In genomic region chr19:16627194-16627927, GRCh38 we compare ENCODE assay signal across 1 cellular context.
TF ChIP-seq lines count a peak whose summit lies in the region.

No MANE protein-coding gene starts in this region.

TF ChIP-seq in K562, 482 proteins besides CTCF, POLR2A, EP300 and RAD21 (continued from another document and continues in another):
- no peak for TF ChIP-seq CREB3L1 (IDR thresholded peaks at IDR 0.05; ENCODE audit: borderline replicate concordance, low read depth)
- no peak for TF ChIP-seq PYGO2 (tag; IDR thresholded peaks at IDR 0.05)
- TF ChIP-seq WHSC1 (IDR thresholded peaks at IDR 0.05; ENCODE audit: low read length) = no peak
- TF ChIP-seq ZKSCAN3 (CRISPR knock-in tag; IDR thresholded peaks at IDR 0.05) = no peak
- TF ChIP-seq FOXP4 (CRISPR knock-in tag; IDR thresholded peaks at IDR 0.05; ENCODE audit: borderline replicate concordance) = peak; percentile 69; the same call in 1 of the 2 replicates
- no peak for TF ChIP-seq NFIC (IDR thresholded peaks at IDR 0.05)
- TF ChIP-seq CBFA2T3 (IDR thresholded peaks at IDR 0.05) = no peak
- TF ChIP-seq ZNF23 (CRISPR knock-in tag; IDR thresholded peaks at IDR 0.05) = no peak
- TF ChIP-seq TCF7 (IDR thresholded peaks at IDR 0.05; ENCODE audit: borderline replicate concordance) = no peak
- TF ChIP-seq RBM14 (IDR thresholded peaks at IDR 0.05; ENCODE audit: borderline replicate concordance, insufficient read depth, low read depth, low read length) = no peak
- TF ChIP-seq PATZ1 (CRISPR knock-in tag; IDR thresholded peaks at IDR 0.05; ENCODE audit: borderline replicate concordance) = no peak
- TF ChIP-seq MYBL2 (IDR thresholded peaks at IDR 0.05; ENCODE audit: low read depth) = no peak
- no peak for TF ChIP-seq MYBL2 (CRISPR knock-in tag; IDR thresholded peaks at IDR 0.05; ENCODE audit: borderline replicate concordance)
- peak; percentile 80 for TF ChIP-seq FIP1L1 (IDR thresholded peaks at IDR 0.05; ENCODE audit: low read depth, low read length, poor library complexity, severe bottlenecking)
- TF ChIP-seq RNF219 (CRISPR knock-in tag; IDR thresholded peaks at IDR 0.05) = no peak
- no peak for TF ChIP-seq CREB1 (IDR thresholded peaks at IDR 0.05)
- no peak for TF ChIP-seq CREB1 (CRISPR knock-in tag; IDR thresholded peaks at IDR 0.05)
- TF ChIP-seq HNRNPH1 (optimal IDR thresholded peaks at IDR 0.05; ENCODE audit: low read depth, low read length) = no peak
- TF ChIP-seq ZFP36 (IDR thresholded peaks at IDR 0.05; ENCODE audit: low read depth, low read length, partially characterized antibody) = no peak
- TF ChIP-seq NFE2L1 (tag; IDR thresholded peaks at IDR 0.05; ENCODE audit: borderline replicate concordance, low read depth) = no peak
- TF ChIP-seq ZNF699 (CRISPR knock-in tag; IDR thresholded peaks at IDR 0.05; ENCODE audit: insufficient replicate concordance) = no peak
- no peak for TF ChIP-seq ATF2 (CRISPR knock-in tag; IDR thresholded peaks at IDR 0.05)
- no peak for TF ChIP-seq ZNF445 (CRISPR knock-in tag; IDR thresholded peaks at IDR 0.05; ENCODE audit: low read depth)
- TF ChIP-seq ZNF511 (CRISPR knock-in tag; IDR thresholded peaks at IDR 0.05) = peak; percentile 94
- TF ChIP-seq CBFB (CRISPR knock-in tag; IDR thresholded peaks at IDR 0.05) = no peak
- TF ChIP-seq ARID4B (CRISPR knock-in tag; IDR thresholded peaks at IDR 0.05) = peak; percentile 86
- TF ChIP-seq ILK (tag; IDR thresholded peaks at IDR 0.05; ENCODE audit: borderline replicate concordance, low read depth) = no peak
- TF ChIP-seq ZNF785 (CRISPR knock-in tag; IDR thresholded peaks at IDR 0.05) = no peak
- no peak for TF ChIP-seq HEY1 (CRISPR knock-in tag; IDR thresholded peaks at IDR 0.05; ENCODE audit: borderline replicate concordance)
- TF ChIP-seq CBX2 (IDR thresholded peaks at IDR 0.05; ENCODE audit: insufficient read depth, low read length, poor library complexity, severe bottlenecking) = no peak
- TF ChIP-seq NKRF (IDR thresholded peaks at IDR 0.05; ENCODE audit: borderline replicate concordance) = peak; percentile 57; the same call in 1 of the 2 replicates
- no peak for TF ChIP-seq ZNF239 (CRISPR knock-in tag; IDR thresholded peaks at IDR 0.05)
- TF ChIP-seq ZBTB7A (IDR thresholded peaks at IDR 0.05; ENCODE audit: borderline replicate concordance, control insufficient read depth, low read depth, low read length) = peak; percentile 18; the same call in 1 of the 2 replicates
- no peak for TF ChIP-seq ATF3 (IDR thresholded peaks at IDR 0.05)
- TF ChIP-seq ATF3 (CRISPR knock-in tag; conservative IDR thresholded peaks at IDR 0.05) = no peak
- no peak for TF ChIP-seq TCF7L2 (IDR thresholded peaks at IDR 0.05; ENCODE audit: low read depth, low read length)
- no peak for TF ChIP-seq XRCC5 (IDR thresholded peaks at IDR 0.05; ENCODE audit: low read depth, low read length)
- TF ChIP-seq MTA2 (IDR thresholded peaks at IDR 0.05; ENCODE audit: low read depth) = no peak
- TF ChIP-seq TARDBP (IDR thresholded peaks at IDR 0.05) = no peak
- TF ChIP-seq CLOCK (CRISPR knock-in tag; IDR thresholded peaks at IDR 0.05; ENCODE audit: borderline replicate concordance) = no peak
- TF ChIP-seq NR2F6 (CRISPR knock-in tag; IDR thresholded peaks at IDR 0.05) = no peak
